ENCODE assay signal across 16 cellular contexts in genomic region chr17:76593338-76593737, GRCh38. TPM values are rescaled to one million over a fixed set of nuclear protein-coding genes. Genes with fewer than 3 reads are reported as not detected.
DNase-seq lines count a peak whose midpoint lies in the region; FAIRE-seq and TF ChIP-seq lines count a peak whose summit lies in the region.
"Had no signal": no experiment of that assay in that cellular context is flagged by ENCODE, and none has a peak within 500 bp of the region (broad histone marks: within the 10 kb centered on the region; RNA-seq: fewer than 3 reads in every experiment).

No MANE protein-coding gene starts in this region.

- no peaks in the 10 kb centered on the region for H3K36me3 ChIP-seq in bronchial epithelial cell (ENCODE audit: control insufficient read depth, insufficient read depth, low read length)
- H3K36me3 ChIP-seq: transverse colon had no signal

- no peak for FAIRE-seq in bronchial epithelial cell (lab: Jason Lieb, UNC)
- FAIRE-seq: H54 had no signal

- no peak overlapping the region for H3K4me3 ChIP-seq in bronchial epithelial cell (ENCODE audit: low read depth, low read length)
- H3K4me3 ChIP-seq: mucosa of descending colon, transverse colon had no signal

- peak; percentile 46 for TF ChIP-seq CTCF in bronchial epithelial cell (IDR thresholded peaks at IDR 0.05; ENCODE audit: insufficient read depth, low read length, severe bottlenecking)

- no peaks in the 10 kb centered on the region for H3K27me3 ChIP-seq in bronchial epithelial cell (ENCODE audit: control insufficient read depth, insufficient read depth, low read length)

- DNase-seq in NCI-H82 (lab: John Stamatoyannopoulos, UW), result peak; percentile 19
- no peak for DNase-seq in NCI-H82 treated with DMSO at 0.1 percent for 48 hours (lab: John Stamatoyannopoulos, UW; ENCODE audit: unreplicated experiment)
- peak; percentile 53 for DNase-seq in NCI-H2227 (lab: John Stamatoyannopoulos, UW; ENCODE audit: unreplicated experiment)
- peak; percentile 97 for DNase-seq in bronchial epithelial cell (ENCODE audit: low read depth)
- no peak for DNase-seq in C1 segment of cervical spinal cord (lab: John Stamatoyannopoulos, UW)
- DNase-seq in HUDEP-2 (lab: John Stamatoyannopoulos, UW; ENCODE audit: unreplicated experiment in 76 of 76), result no peak
- DNase-seq in Ammon's horn (ENCODE audit: low spot score), result no peak
- DNase-seq in NCI-H1105 treated with DMSO at 0.1 percent for 48 hours (lab: John Stamatoyannopoulos, UW), result no peak
- DNase-seq: activated CD4-positive, alpha-beta T cell treated with anti-CD3 and anti-CD28 coated beads, Interleukin-2, amount 10 ng/mL, durations not matched to agents 7 days and 5 days; mucosa of descending colon; NCI-H1048; stimulated activated CD8-positive, alpha-beta memory T cell treated with anti-CD3 and anti-CD28 coated beads, Interleukin-4, amount 100 ng/mL, for 48 hours; T-helper 2 cell; transverse colon had no signal

RNA-seq across cellular contexts. Expression of gene ST6GALNAC2, which starts 7.7 kb away (rescaled TPM):
- total RNA-seq in bronchial epithelial cell, result 38.4 and 64.4 TPM in 2 replicates
- total RNA-seq: activated CD4-positive, alpha-beta T cell treated with anti-CD3 and anti-CD28 coated beads, Interleukin-2, amount 10 ng/mL, durations not matched to agents 7 days and 5 days had no signal

RNA-seq across cellular contexts. Expression of gene ST6GALNAC1, which starts 50.2 kb away (rescaled TPM):
- 5.0 and 10.8 TPM in 2 replicates for total RNA-seq in bronchial epithelial cell
- total RNA-seq: fibroblast of villous mesenchyme had no signal

RNA-seq across cellular contexts. Expression of gene PRCD, which starts 53.5 kb away (rescaled TPM):
- 0.13 TPM in 1 of 2 replicates, not detected in the other for total RNA-seq in bronchial epithelial cell
- total RNA-seq: activated CD4-positive, alpha-beta T cell treated with anti-CD3 and anti-CD28 coated beads, Interleukin-2, amount 10 ng/mL, durations not matched to agents 7 days and 5 days had no signal

RNA-seq across cellular contexts. Expression of gene CYGB, which starts 55.8 kb away (rescaled TPM):
- 2.1 and 2.3 TPM in 2 replicates for total RNA-seq in bronchial epithelial cell
- total RNA-seq: activated CD4-positive, alpha-beta T cell treated with anti-CD3 and anti-CD28 coated beads, Interleukin-2, amount 10 ng/mL, durations not matched to agents 7 days and 5 days had no signal

Comparison
In these comparisons a context has a peak if more than half of its experiments do, and no peak if none do; other contexts are left out.
1. DNase-seq: peak in NCI-H82 (single experiment), NCI-H2227 (single experiment) and bronchial epithelial cell (single experiment); none in NCI-H82 treated with DMSO at 0.1 percent for 48 hours (single experiment), C1 segment of cervical spinal cord (0 of 14), HUDEP-2 (0 of 76), Ammon's horn (single experiment) and NCI-H1105 treated with DMSO at 0.1 percent for 48 hours (single experiment).